In the genomic region with DNA sequence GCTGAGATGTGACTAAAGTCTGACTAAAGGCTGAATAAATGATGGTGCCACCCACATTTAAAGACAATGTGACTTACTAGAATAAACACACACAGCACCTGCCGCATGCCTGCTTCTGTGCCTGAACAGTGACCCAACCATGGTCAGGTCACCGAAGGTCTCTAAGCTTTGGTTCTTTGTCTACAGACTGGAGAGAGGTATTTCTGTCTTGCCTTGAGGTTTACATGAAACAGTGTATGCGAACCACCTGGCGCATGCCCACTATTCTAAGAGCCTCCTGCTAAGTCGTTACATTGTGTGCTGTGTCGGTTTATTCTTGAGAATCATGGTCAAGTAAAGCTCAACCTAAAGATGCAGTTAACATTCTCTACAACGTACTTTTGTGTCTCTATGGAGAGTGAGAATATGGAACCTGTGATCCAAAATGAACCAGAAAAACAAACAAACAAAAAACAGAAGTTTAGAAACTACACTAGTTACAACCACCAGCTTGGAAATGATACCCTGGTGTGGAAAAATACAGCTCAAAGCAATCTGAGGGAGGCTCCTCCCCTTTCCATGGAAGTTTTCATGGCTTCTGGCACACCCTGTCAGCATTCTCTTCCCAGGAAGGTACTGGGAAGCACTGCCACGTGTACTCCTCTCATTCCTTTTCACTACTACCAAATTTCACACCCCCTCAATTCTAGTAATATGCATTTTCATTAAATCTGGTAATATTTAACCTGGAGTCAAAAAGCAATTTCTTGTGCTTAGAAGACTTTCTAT, we compare ENCODE assay signal across 9 cellular contexts. TPM values are rescaled to one million over a fixed set of nuclear protein-coding genes. Genes with fewer than 3 reads are reported as not detected.
DNase-seq lines count a peak whose midpoint lies in the region; ATAC-seq, FAIRE-seq and TF ChIP-seq lines count a peak whose summit lies in the region.
"Had no signal": no experiment of that assay in that cellular context is flagged by ENCODE, and none has a peak within 500 bp of the region (broad histone marks: within the 10 kb centered on the region; RNA-seq: fewer than 3 reads in every experiment).

No MANE protein-coding gene starts in this region.

- H3K27me3 ChIP-seq in effector memory CD4-positive, alpha-beta T cell (replicated peaks; ENCODE audit: control insufficient read depth, insufficient read depth, low read length, poor library complexity, severe bottlenecking): no peaks in the 10 kb centered on the region
- H3K27me3 ChIP-seq in tibial nerve: no peaks in the 10 kb centered on the region
- H3K27me3 ChIP-seq: ascending aorta had no signal

- ATAC-seq in GM21447 (IDR thresholded peaks at IDR 0.05; ENCODE audit: unreplicated experiment): no peak

- DNase-seq in activated naive CD4-positive, alpha-beta T cell treated with Interleukin-2 at 50 U/mL for 16 hours: peak; percentile 26
- DNase-seq in activated naive CD4-positive, alpha-beta T cell (lab: John Stamatoyannopoulos, UW): no peak
- peak; percentile 94 for DNase-seq in NCI-H2107 treated with DMSO at 0.1 percent for 48 hours (lab: John Stamatoyannopoulos, UW; ENCODE audit: unreplicated experiment)
- no peak for DNase-seq in effector memory CD4-positive, alpha-beta T cell
- DNase-seq in tibial nerve (ENCODE audit: low spot score in 2 of 2): no peak
- DNase-seq in kidney: no peak
- DNase-seq in kidney glomerular epithelial cell (lab: John Stamatoyannopoulos, UW): no peak

- no peak overlapping the region for H3K4me3 ChIP-seq in effector memory CD4-positive, alpha-beta T cell (ENCODE audit: insufficient read depth, low read depth, low read length, poor library complexity, severe bottlenecking)
- H3K4me3 ChIP-seq in tibial nerve (no peak overlapping the region), kidney (ENCODE audit: low read length in 2 of 2) (no peak overlapping the region)
- H3K4me3 ChIP-seq: ascending aorta had no signal

- TF ChIP-seq EP300 in tibial nerve (IDR thresholded peaks at IDR 0.05): no peak

- no peak overlapping the region for H3K9ac ChIP-seq in kidney (ENCODE audit: low read length in 2 of 2)

- no peaks in the 10 kb centered on the region for H3K9me3 ChIP-seq in effector memory CD4-positive, alpha-beta T cell (ENCODE audit: control insufficient read depth, low read length)
- no peaks in the 10 kb centered on the region for H3K9me3 ChIP-seq in tibial nerve
- H3K9me3 ChIP-seq in kidney (ENCODE audit: control insufficient read depth in 1 of 2, low read length in 2 of 2): no peaks in the 10 kb centered on the region
- H3K9me3 ChIP-seq: ascending aorta had no signal

- TF ChIP-seq POLR2A in tibial nerve (IDR thresholded peaks at IDR 0.05): no peak

- intact Hi-C loops in kidney (cut with DNase I): no loop called here

- H3K4me1 ChIP-seq in effector memory CD4-positive, alpha-beta T cell (ENCODE audit: control insufficient read depth, insufficient read depth, low read length, poor library complexity, severe bottlenecking): peaks cover 52% of the 10 kb centered on the region
- H3K4me1 ChIP-seq in tibial nerve (peaks cover 0 to 63% (median 47%) of the 10 kb centered on the region in 4 donors), kidney (ENCODE audit: control insufficient read depth in 1 of 2, insufficient read depth in 1 of 2, low read depth in 1 of 2, low read length in 2 of 2) (peaks cover 20 to 27% of the 10 kb centered on the region in 2 donors)

- 86 to 87% methylated on average over 8 of the region's 8 CpGs for WGBS in tibial nerve, 2 donors

- no peak for FAIRE-seq in kidney (lab: Jason Lieb, UNC)

- H3K36me3 ChIP-seq in effector memory CD4-positive, alpha-beta T cell (ENCODE audit: control insufficient read depth, insufficient read depth, low read length): no peaks in the 10 kb centered on the region
- H3K36me3 ChIP-seq in tibial nerve (no peaks in the 10 kb centered on the region), kidney (ENCODE audit: control insufficient read depth in 1 of 2, insufficient read depth in 2 of 2, low read length in 2 of 2) (no peaks in the 10 kb centered on the region)
- H3K36me3 ChIP-seq: ascending aorta had no signal

- TF ChIP-seq CTCF in tibial nerve (IDR thresholded peaks at IDR 0.05): no peak
- TF ChIP-seq CTCF in kidney (IDR thresholded peaks at IDR 0.05; ENCODE audit: borderline replicate concordance, extremely low read depth, insufficient read depth): no peak

- H3K27ac ChIP-seq in effector memory CD4-positive, alpha-beta T cell (ENCODE audit: insufficient read depth, low read length, poor library complexity, severe bottlenecking): peak overlapping the region; percentile 60
- H3K27ac ChIP-seq in tibial nerve (peak overlapping the region in 3 of 4 donors; percentile 45 to 77 (median 64)), kidney (ENCODE audit: low read depth in 2 of 2, low read length in 2 of 2) (no peak overlapping the region)

RNA-seq across cellular contexts. Expression of gene VOPP1, which starts 40.0 kb away (rescaled TPM):
- total RNA-seq in tibial nerve (10 to 100 TPM; 49.2 to 58.5 (median 54.8) TPM), kidney (98.7 TPM)
- 47.3 TPM for polyA plus RNA-seq in kidney (ENCODE audit: insufficient read depth, low read depth, low replicate concordance)

Comparison
In these comparisons a context has a peak if more than half of its experiments do, and no peak if none do; other contexts are left out.
1. DNase-seq: peak in activated naive CD4-positive, alpha-beta T cell treated with Interleukin-2 at 50 U/mL for 16 hours (single experiment) and NCI-H2107 treated with DMSO at 0.1 percent for 48 hours (single experiment); none in activated naive CD4-positive, alpha-beta T cell (0 of 4), effector memory CD4-positive, alpha-beta T cell (0 of 3), tibial nerve (0 of 2), kidney (single experiment) and kidney glomerular epithelial cell (single experiment).
2. H3K27ac ChIP-seq: peak in effector memory CD4-positive, alpha-beta T cell (single experiment) and tibial nerve (3 of 4); none in kidney (0 of 2).